In the genomic region with DNA sequence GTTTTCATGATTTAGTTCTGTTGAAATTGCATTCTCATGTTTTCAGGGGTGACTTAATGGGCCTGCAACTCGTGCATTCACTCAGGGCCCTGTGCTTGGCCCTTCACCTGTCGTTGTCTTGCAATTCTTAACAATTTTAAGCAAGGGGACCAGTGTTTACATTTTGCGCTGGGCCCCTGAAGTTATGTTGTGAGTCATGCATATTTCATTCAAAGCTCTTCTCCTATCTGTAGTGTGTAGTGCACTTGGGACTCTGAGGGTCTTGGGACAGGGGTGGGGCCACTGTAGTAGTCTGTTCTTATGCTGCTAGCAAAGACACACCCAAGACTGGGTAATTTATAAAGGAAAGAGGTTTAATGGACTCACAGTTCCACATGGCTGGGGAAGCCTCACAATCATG, we compare ENCODE assay signal across 20 cellular contexts.
"Had no signal": no experiment of that assay in that cellular context is flagged by ENCODE, and none has a peak within 500 bp of the region (broad histone marks: within the 10 kb centered on the region; RNA-seq: fewer than 3 reads in every experiment).

No MANE protein-coding gene starts in this region.

- ATAC-seq: natural killer cell; right cardiac atrium; sciatic nerve; stimulated activated memory B cell treated with anti-CD40 and anti-IgM and Interleukin-4, amounts not matched to agents 10 μg/mL and 1 μg/mL and 100 μg/mL, for 72 hours; stimulated activated naive CD8-positive, alpha-beta T cell treated with anti-CD3 and anti-CD28 coated beads, Interleukin-15, amount 100 ng/mL, for 72 hours had no signal

- H3K27me3 ChIP-seq: ovary, tibial nerve, vagina had no signal

- H3K9me3 ChIP-seq: ovary, vagina had no signal

- H3K4me2 ChIP-seq: smooth muscle cell had no signal

- DNase-seq: islet precursor cell; mesendoderm; naive B cell; natural killer cell; ovary; retina; right cardiac atrium; stimulated activated CD4-positive, alpha-beta T cell treated with anti-CD3 and anti-CD28 coated beads, Interleukin-1b, Interleukin-23, amount 100 ng/mL, for 48 hours; stimulated activated CD4-positive, alpha-beta T cell treated with anti-CD3 and anti-CD28 coated beads, Interleukin-2, amount 100 ng/mL, for 48 hours; stimulated activated CD4-positive, alpha-beta T cell treated with anti-CD3 and anti-CD28 coated beads, Interleukin-4, amount 100 ng/mL, for 4 hours; stimulated activated CD8-positive, alpha-beta memory T cell treated with anti-CD3 and anti-CD28 coated beads, Interleukin-4, amount 100 ng/mL, for 48 hours; stimulated activated naive CD4-positive, alpha-beta T cell treated with Interleukin-2 at 50 U/mL for 16 hours; stimulated activated naive CD8-positive, alpha-beta T cell treated with anti-CD3 and anti-CD28 coated beads, Interleukin-15, amount 100 ng/mL, for 72 hours; substantia nigra had no signal

- H3K4me3 ChIP-seq: lung, ovary, smooth muscle cell, tibial nerve, vagina had no signal

- H3K36me3 ChIP-seq: ovary, tibial nerve, vagina had no signal

- H3K27ac ChIP-seq: ovary, tibial nerve, vagina had no signal

- H3K4me1 ChIP-seq: tibial nerve, vagina had no signal
